26 cellular contexts compared by ENCODE assay signal in genomic region chr15:63992300-63992699, GRCh38. TPM values are rescaled to one million over a fixed set of nuclear protein-coding genes. Genes with fewer than 3 reads are reported as not detected.
DNase-seq lines count a peak whose midpoint lies in the region; ATAC-seq and TF ChIP-seq lines count a peak whose summit lies in the region.
"Had no signal": no experiment of that assay in that cellular context is flagged by ENCODE, and none has a peak within 500 bp of the region (broad histone marks: within the 10 kb centered on the region; RNA-seq: fewer than 3 reads in every experiment).

No MANE protein-coding gene starts in this region.

- in situ Hi-C loops in gastrocnemius medialis (cut with MboI; ENCODE audit: low sequenced_read_pairs in 4 of 4): no loop called here

- CTCF ChIA-PET in CD8-positive, alpha-beta memory T cell (lab: Charles Lee): interaction anchor here (1.2 kb wide), 1 partner anchor 16 kb away, joined by 4 read pairs; no protein-coding TSS in a partner anchor
- CTCF ChIA-PET in HEK293 (lab: Yijun Ruan, JAX): no interaction called here
- CTCF ChIA-PET in CD4-positive, alpha-beta T cell (lab: Charles Lee): interaction anchor here (1.6 kb wide), 1 partner anchor 21 kb away, joined by 4 read pairs; no protein-coding TSS in a partner anchor

- no peak overlapping the region for H3K9ac ChIP-seq in smooth muscle cell (ENCODE audit: low read depth)
- H3K9ac ChIP-seq: GM23248 had no signal

- H3K4me3 ChIP-seq in CD8-positive, alpha-beta memory T cell (ENCODE audit: low read length): no peak overlapping the region
- H3K4me3 ChIP-seq in HEK293 (ENCODE audit: low read depth, low read length) (no peak overlapping the region), gastrocnemius medialis (no peak overlapping the region), smooth muscle cell (no peak overlapping the region)
- H3K4me3 ChIP-seq: breast epithelium, GM23248, hepatocyte, Peyer's patch, skin epidermis had no signal

- no peaks in the 10 kb centered on the region for H3K79me2 ChIP-seq in smooth muscle cell (ENCODE audit: low read depth)
- H3K79me2 ChIP-seq: hepatocyte had no signal

- H3K27me3 ChIP-seq in CD8-positive, alpha-beta memory T cell (ENCODE audit: insufficient read depth, low read length, poor library complexity, severe bottlenecking): no peaks in the 10 kb centered on the region
- H3K27me3 ChIP-seq in gastrocnemius medialis (no peaks in the 10 kb centered on the region), smooth muscle cell (ENCODE audit: low read depth) (no peaks in the 10 kb centered on the region)
- H3K27me3 ChIP-seq in CD4-positive, alpha-beta T cell (ENCODE audit: control insufficient read depth, insufficient read depth, low read length): no peaks in the 10 kb centered on the region
- H3K27me3 ChIP-seq: breast epithelium, hepatocyte, Peyer's patch had no signal

- H3K36me3 ChIP-seq in CD8-positive, alpha-beta memory T cell (ENCODE audit: insufficient read depth, low read length): no peaks in the 10 kb centered on the region
- H3K36me3 ChIP-seq in HEK293 (ENCODE audit: control insufficient read depth in 2 of 2, insufficient read depth in 1 of 2, low read length in 2 of 2) (no peaks in the 10 kb centered on the region), gastrocnemius medialis (no peaks in the 10 kb centered on the region), smooth muscle cell (ENCODE audit: low read depth) (no peaks in the 10 kb centered on the region)
- H3K36me3 ChIP-seq: breast epithelium, Peyer's patch had no signal

- POLR2A ChIA-PET in CD8-positive, alpha-beta memory T cell (lab: Charles Lee): no interaction called here
- POLR2A ChIA-PET in HEK293 (lab: Yijun Ruan, JAX): no interaction called here
- POLR2A ChIA-PET in CD4-positive, alpha-beta T cell (lab: Charles Lee): no interaction called here

- no peaks in the 10 kb centered on the region for H3F3A ChIP-seq in smooth muscle cell (ENCODE audit: low read depth)

- peaks cover 9 to 38% (median 14%) of the 10 kb centered on the region in 3 donors for H3K4me1 Mint-ChIP-seq in CD8-positive, alpha-beta memory T cell
- peaks cover 17% of the 10 kb centered on the region for H3K4me1 Mint-ChIP-seq in central memory CD8-positive, alpha-beta T cell
- peaks cover 15% of the 10 kb centered on the region for H3K4me1 Mint-ChIP-seq in CD4-positive, alpha-beta T cell (ENCODE audit: low read depth)
- H3K4me1 Mint-ChIP-seq: WTC11 had no signal

- H3K27me3 Mint-ChIP-seq in CD8-positive, alpha-beta memory T cell: no peaks in the 10 kb centered on the region
- H3K27me3 Mint-ChIP-seq in central memory CD8-positive, alpha-beta T cell: no peaks in the 10 kb centered on the region
- H3K27me3 Mint-ChIP-seq in CD4-positive, alpha-beta T cell: no peaks in the 10 kb centered on the region
- H3K27me3 Mint-ChIP-seq: naive thymus-derived CD4-positive, alpha-beta T cell; stimulated activated naive CD8-positive, alpha-beta T cell treated with anti-CD3 and anti-CD28 coated beads, Interleukin-15, Interleukin-2, amounts not matched to agents 100 ng/mL and 50 ng/mL, for 24 hours; type B pancreatic cell had no signal

- H3K27ac Mint-ChIP-seq in CD8-positive, alpha-beta memory T cell: peak overlapping the region in 5 of 8 donors; percentile 1 to 79 (median 59)
- H3K27ac Mint-ChIP-seq in central memory CD8-positive, alpha-beta T cell (ENCODE audit: low read depth): peak overlapping the region; percentile 19
- H3K27ac Mint-ChIP-seq in CD4-positive, alpha-beta T cell: no peak overlapping the region
- H3K27ac Mint-ChIP-seq: activated CD4-positive, alpha-beta memory T cell treated with anti-CD3 and anti-CD28 coated beads, Interleukin-2, amount 10 ng/mL, durations not matched to agents 7 days and 5 days; T-helper 2 cell treated with Interferon-gamma antibody and Interleukin-4, amounts not matched to agents 5 μg/mL and 100 μg/mL, for 36 hours; type B pancreatic cell; WTC11 had no signal

- H3K27ac ChIP-seq in CD8-positive, alpha-beta memory T cell (ENCODE audit: low read depth, low read length): no peak overlapping the region
- H3K27ac ChIP-seq in HEK293 (ENCODE audit: extremely low read depth, low read depth, low read length): no peak overlapping the region
- peak overlapping the region; percentile 93 to 96 (median 94) for H3K27ac ChIP-seq in gastrocnemius medialis
- H3K27ac ChIP-seq in smooth muscle cell (ENCODE audit: low read depth): no peak overlapping the region
- no peak overlapping the region for H3K27ac ChIP-seq in CD4-positive, alpha-beta T cell (ENCODE audit: low read depth, low read length)
- H3K27ac ChIP-seq: breast epithelium, GM23248, hepatocyte, HL-60 had no signal

- H2AFZ ChIP-seq in smooth muscle cell (ENCODE audit: low read depth): no peak overlapping the region
- H2AFZ ChIP-seq: GM23248, hepatocyte had no signal

- intact Hi-C loops in gastrocnemius medialis (cut with DNase I; ENCODE audit: low total_unique reads): no loop called here
- intact Hi-C loops in CD4-positive, alpha-beta T cell (cut with DNase I, micrococcal nuclease): no loop called here

- no peaks in the 10 kb centered on the region for H3K9me3 Mint-ChIP-seq in CD8-positive, alpha-beta memory T cell
- no peaks in the 10 kb centered on the region for H3K9me3 Mint-ChIP-seq in central memory CD8-positive, alpha-beta T cell
- H3K9me3 Mint-ChIP-seq in CD4-positive, alpha-beta T cell: no peaks in the 10 kb centered on the region
- H3K9me3 Mint-ChIP-seq: activated CD4-positive, alpha-beta memory T cell treated with anti-CD3 and anti-CD28 coated beads, Interleukin-2, amount 10 ng/mL, durations not matched to agents 7 days and 5 days; dendritic cell treated with granulocyte-macrophage colony-stimulating factor and Interleukin-4, amounts not matched to agents 40 ng/mL and 50 ng/mL, for 4 days; naive thymus-derived CD4-positive, alpha-beta T cell; stimulated activated naive CD8-positive, alpha-beta T cell treated with anti-CD3 and anti-CD28 coated beads, Interleukin-15, Interleukin-2, amounts not matched to agents 100 ng/mL and 50 ng/mL, for 24 hours; T-helper 2 cell treated with Interferon-gamma antibody and Interleukin-4, amounts not matched to agents 5 μg/mL and 100 μg/mL, for 36 hours; type B pancreatic cell; WTC11 had no signal

- H3K36me3 Mint-ChIP-seq in CD8-positive, alpha-beta memory T cell: peaks cover 0 to 1% (median 0%) of the 10 kb centered on the region in 3 donors
- peaks cover 1% of the 10 kb centered on the region for H3K36me3 Mint-ChIP-seq in central memory CD8-positive, alpha-beta T cell (ENCODE audit: insufficient read depth)
- H3K36me3 Mint-ChIP-seq in CD4-positive, alpha-beta T cell (ENCODE audit: low read depth): no peaks in the 10 kb centered on the region
- H3K36me3 Mint-ChIP-seq: naive thymus-derived CD4-positive, alpha-beta T cell; type B pancreatic cell; WTC11 had no signal

- no peaks in the 10 kb centered on the region for H4K20me1 ChIP-seq in smooth muscle cell (ENCODE audit: low read depth)

- no peaks in the 10 kb centered on the region for H3K9me3 ChIP-seq in CD8-positive, alpha-beta memory T cell (ENCODE audit: low read length)
- H3K9me3 ChIP-seq in HEK293 (ENCODE audit: control insufficient read depth, insufficient read depth, low read depth, low read length): no peaks in the 10 kb centered on the region
- H3K9me3 ChIP-seq in gastrocnemius medialis: no peaks in the 10 kb centered on the region
- no peaks in the 10 kb centered on the region for H3K9me3 ChIP-seq in smooth muscle cell (replicated peaks; ENCODE audit: low read depth)
- no peaks in the 10 kb centered on the region for H3K9me3 ChIP-seq in CD4-positive, alpha-beta T cell (ENCODE audit: control insufficient read depth, low read length)
- H3K9me3 ChIP-seq: breast epithelium, Peyer's patch had no signal

- WGBS in smooth muscle cell (ENCODE audit: low lambda C conversion rate): 83% methylated on average over 1 of the region's 1 CpG

- no peaks in the 10 kb centered on the region for H3K4me1 ChIP-seq in CD8-positive, alpha-beta memory T cell (ENCODE audit: insufficient read depth, low read length)
- H3K4me1 ChIP-seq in HEK293 (ENCODE audit: control insufficient read depth, insufficient read depth, low read length) (no peaks in the 10 kb centered on the region), gastrocnemius medialis (peaks cover 60 to 66% of the 10 kb centered on the region in 2 donors), smooth muscle cell (ENCODE audit: low read depth) (no peaks in the 10 kb centered on the region)
- H3K4me1 ChIP-seq: breast epithelium had no signal

- no peak overlapping the region for H3K4me3 Mint-ChIP-seq in CD8-positive, alpha-beta memory T cell
- H3K4me3 Mint-ChIP-seq in central memory CD8-positive, alpha-beta T cell: no peak overlapping the region
- H3K4me3 Mint-ChIP-seq in CD4-positive, alpha-beta T cell: no peak overlapping the region
- H3K4me3 Mint-ChIP-seq: activated CD4-positive, alpha-beta memory T cell treated with anti-CD3 and anti-CD28 coated beads, Interleukin-2, amount 10 ng/mL, durations not matched to agents 7 days and 5 days; dendritic cell treated with granulocyte-macrophage colony-stimulating factor and Interleukin-4, amounts not matched to agents 40 ng/mL and 50 ng/mL, for 4 days; naive thymus-derived CD4-positive, alpha-beta T cell; stimulated activated naive CD8-positive, alpha-beta T cell treated with anti-CD3 and anti-CD28 coated beads, Interleukin-15, Interleukin-2, amounts not matched to agents 100 ng/mL and 50 ng/mL, for 24 hours; T-helper 2 cell treated with Interferon-gamma antibody and Interleukin-4, amounts not matched to agents 5 μg/mL and 100 μg/mL, for 36 hours; type B pancreatic cell; WTC11 had no signal

- ATAC-seq in central memory CD8-positive, alpha-beta T cell (replicated peaks; ENCODE audit: extremely low read depth, poor library complexity, severe bottlenecking): no peak
- ATAC-seq in gastrocnemius medialis (no peak), GM18502 (IDR thresholded peaks at IDR 0.05; ENCODE audit: poor library complexity, unreplicated experiment) (no peak)
- ATAC-seq in CD4-positive, alpha-beta T cell (ENCODE audit: poor library complexity): no peak
- ATAC-seq: naive thymus-derived CD4-positive, alpha-beta T cell; WTC11 had no signal

- TF ChIP-seq CTCF in HEK293 (tag by site-specific recombination; IDR thresholded peaks at IDR 0.05): no peak
- TF ChIP-seq CTCF in gastrocnemius medialis (IDR thresholded peaks at IDR 0.05 in 4 of 5, conservative IDR thresholded peaks at IDR 0.05 in 1 of 5): no peak
- no peak for TF ChIP-seq CTCF in smooth muscle cell (IDR thresholded peaks at IDR 0.05; ENCODE audit: borderline replicate concordance, insufficient read depth, poor library complexity, severe bottlenecking)
- no peak for TF ChIP-seq CTCF in CD4-positive, alpha-beta T cell (IDR thresholded peaks at IDR 0.05)

- TF ChIP-seq POLR2A in gastrocnemius medialis (IDR thresholded peaks at IDR 0.05): no peak

- no peak for DNase-seq in CD8-positive, alpha-beta memory T cell
- DNase-seq in central memory CD8-positive, alpha-beta T cell (ENCODE audit: low spot score in 2 of 2): no peak
- DNase-seq in gastrocnemius medialis: no peak
- DNase-seq in smooth muscle cell (lab: John Stamatoyannopoulos, UW; ENCODE audit: unreplicated experiment): no peak
- no peak for DNase-seq in CD4-positive, alpha-beta T cell
- DNase-seq: activated CD4-positive, alpha-beta memory T cell treated with anti-CD3 and anti-CD28 coated beads, Interleukin-2, amount 10 ng/mL, durations not matched to agents 7 days and 5 days; activated naive CD4-positive, alpha-beta T cell; GM23248; mammary epithelial cell; naive thymus-derived CD4-positive, alpha-beta T cell; NCI-H1417 treated with DMSO at 0.1 percent for 48 hours; NCI-H2171 treated with DMSO at 0.1 percent for 48 hours; NCI-H526 treated with DMSO at 0.1 percent for 48 hours; stimulated activated CD4-positive, alpha-beta T cell treated with anti-CD3 and anti-CD28 coated beads, Interleukin-4, amount 100 ng/mL, for 1 hour had no signal

- no peak overlapping the region for H3K4me2 ChIP-seq in smooth muscle cell
- H3K4me2 ChIP-seq: hepatocyte had no signal

RNA-seq across cellular contexts. Expression of gene DAPK2, which starts 54.0 kb away (rescaled TPM):
- total RNA-seq in CD8-positive, alpha-beta memory T cell: 1 to 10 TPM; 4.4 to 5.5 TPM
- 2.2 TPM for polyA plus RNA-seq in CD8-positive, alpha-beta memory T cell
- total RNA-seq in gastrocnemius medialis (10 to 100 TPM; 28.5 to 70.8 (median 52.7) TPM), smooth muscle cell (not detected in 2 replicates)
- polyA plus RNA-seq in smooth muscle cell: not detected in 2 replicates
- 1 to 10 TPM; 1.3 to 1.6 TPM for total RNA-seq in CD4-positive, alpha-beta T cell
- polyA plus RNA-seq: naive thymus-derived CD4-positive, alpha-beta T cell had no signal

Comparison
In these comparisons a context has a peak if more than half of its experiments do, and no peak if none do; other contexts are left out.
1. H3K27ac ChIP-seq: peak in gastrocnemius medialis (4 of 4); none in CD8-positive, alpha-beta memory T cell (single experiment), HEK293 (single experiment), smooth muscle cell (single experiment) and CD4-positive, alpha-beta T cell (single experiment).
2. RNA of gene DAPK2, which starts 54.0 kb away (total RNA-seq): 28.5 to 70.8 TPM in gastrocnemius medialis; 4.4 to 5.5 TPM in CD8-positive, alpha-beta memory T cell, 1.3 to 1.6 TPM in CD4-positive, alpha-beta T cell and not detected in smooth muscle cell; every median in the first group is over 4 times any median in the second.